Comparison of ENCODE assay signal across 10 cellular contexts in genomic region chr2:176079285-176079830, GRCh38. TPM values are rescaled to one million over a fixed set of nuclear protein-coding genes. Genes with fewer than 3 reads are reported as not detected.
DNase-seq lines count a peak whose midpoint lies in the region; ATAC-seq and TF ChIP-seq lines count a peak whose summit lies in the region.
"Had no signal": no experiment of that assay in that cellular context is flagged by ENCODE, and none has a peak within 500 bp of the region (broad histone marks: within the 10 kb centered on the region; RNA-seq: fewer than 3 reads in every experiment).

No MANE protein-coding gene starts in this region.

- peaks cover 37% of the 10 kb centered on the region for H3K4me1 ChIP-seq in GM23338 (ENCODE audit: insufficient read depth)
- peaks cover 0 to 7% of the 10 kb centered on the region in 2 donors for H3K4me1 ChIP-seq in naive thymus-derived CD4-positive, alpha-beta T cell (ENCODE audit: control insufficient read depth in 2 of 2, insufficient read depth in 2 of 2, low read length in 2 of 2)

- peaks cover 8 to 15% of the 10 kb centered on the region in 2 donors for H3K36me3 Mint-ChIP-seq in CD14-positive monocyte
- H3K36me3 Mint-ChIP-seq in GM23338 (ENCODE audit: low read depth) = peaks cover 4% of the 10 kb centered on the region; the same call in 1 of the 3 replicates
- H3K36me3 Mint-ChIP-seq in activated T-helper 1 cell treated with anti-CD3 and anti-CD28 coated beads, Interleukin-12 subunit alpha, Interleukin-12 subunit beta, Interleukin-2, Interleukin-4 antibody, amounts not matched to agents 30 ng/mL and 10 ng/mL and 1 ng/mL, durations not matched to agents 14 hours and 24 hours and 36 hours (ENCODE audit: low read depth) = peaks cover 3% of the 10 kb centered on the region
- peaks cover 0 to 40% (median 5%) of the 10 kb centered on the region in 5 donors for H3K36me3 Mint-ChIP-seq in naive thymus-derived CD4-positive, alpha-beta T cell

- H3K4me3 ChIP-seq in GM23338 = peak overlapping the region; percentile 58
- no peak overlapping the region for H3K4me3 ChIP-seq in naive thymus-derived CD4-positive, alpha-beta T cell (ENCODE audit: low read length)

- intact Hi-C loops in CD14-positive monocyte (cut with micrococcal nuclease) = loop anchor here in 1 of 2 donors (5.0 kb wide), 1 partner anchor 33 kb away; no protein-coding TSS in a partner anchor
- intact Hi-C loops in activated T-helper 1 cell treated with anti-CD3 and anti-CD28 coated beads, Interleukin-12 subunit alpha, Interleukin-12 subunit beta, Interleukin-2, Interleukin-4 antibody, amounts not matched to agents 30 ng/mL and 10 ng/mL and 1 ng/mL, durations not matched to agents 14 hours and 24 hours and 36 hours (cut with micrococcal nuclease) = loop anchor here (2.0 kb wide), 2 partner anchors 51 to 1745 kb away; partner anchors contain the start of gene SP9
- intact Hi-C loops in naive thymus-derived CD4-positive, alpha-beta T cell (cut with micrococcal nuclease) = loop anchor here (2.0 to 5.0 kb wide), 6 partner anchors 19 to 1742 kb away; partner anchors contain the start of gene HOXD12 (in 1 of the 2)

- H3K4me1 Mint-ChIP-seq in CD14-positive monocyte (peaks cover 22% of the 10 kb centered on the region), GM23338 (peaks cover 38% of the 10 kb centered on the region)
- H3K4me1 Mint-ChIP-seq in activated T-helper 1 cell treated with anti-CD3 and anti-CD28 coated beads, Interleukin-12 subunit alpha, Interleukin-12 subunit beta, Interleukin-2, Interleukin-4 antibody, amounts not matched to agents 30 ng/mL and 10 ng/mL and 1 ng/mL, durations not matched to agents 14 hours and 24 hours and 36 hours (ENCODE audit: low read depth) = no peaks in the 10 kb centered on the region
- H3K4me1 Mint-ChIP-seq in naive thymus-derived CD4-positive, alpha-beta T cell = peaks cover 0 to 25% (median 15%) of the 10 kb centered on the region in 7 donors

- H3K4me3 Mint-ChIP-seq in CD14-positive monocyte (peak overlapping the region; percentile 2 to 92), GM23338 (peak overlapping the region; percentile 68)
- H3K4me3 Mint-ChIP-seq in activated T-helper 1 cell treated with anti-CD3 and anti-CD28 coated beads, Interleukin-12 subunit alpha, Interleukin-12 subunit beta, Interleukin-2, Interleukin-4 antibody, amounts not matched to agents 30 ng/mL and 10 ng/mL and 1 ng/mL, durations not matched to agents 14 hours and 24 hours and 36 hours = peak overlapping the region; percentile 19
- peak overlapping the region; percentile 64 to 82 (median 72) for H3K4me3 Mint-ChIP-seq in naive thymus-derived CD4-positive, alpha-beta T cell

- H3K9me3 ChIP-seq in naive thymus-derived CD4-positive, alpha-beta T cell (ENCODE audit: control insufficient read depth in 2 of 3, low read length in 3 of 3) = peaks cover 0 to 55% (median 8%) of the 10 kb centered on the region in 3 experiments

- H3K27me3 Mint-ChIP-seq in CD14-positive monocyte (ENCODE audit: low read depth in 3 of 3) = peaks cover 85 to 95% (median 91%) of the 10 kb centered on the region in 3 donors
- peaks cover 96% of the 10 kb centered on the region for H3K27me3 Mint-ChIP-seq in GM23338 (ENCODE audit: insufficient read depth, low read depth, poor library complexity)
- peaks cover 72% of the 10 kb centered on the region for H3K27me3 Mint-ChIP-seq in activated T-helper 1 cell treated with anti-CD3 and anti-CD28 coated beads, Interleukin-12 subunit alpha, Interleukin-12 subunit beta, Interleukin-2, Interleukin-4 antibody, amounts not matched to agents 30 ng/mL and 10 ng/mL and 1 ng/mL, durations not matched to agents 14 hours and 24 hours and 36 hours (ENCODE audit: insufficient read depth)
- peaks cover 67 to 83% (median 80%) of the 10 kb centered on the region in 5 donors for H3K27me3 Mint-ChIP-seq in naive thymus-derived CD4-positive, alpha-beta T cell

- no peak for DNase-seq in CD14-positive monocyte (ENCODE audit: low spot score)
- peak; percentile 70 for DNase-seq in GM23338 (ENCODE audit: low spot score)
- DNase-seq in activated T-helper 1 cell treated with anti-CD3 and anti-CD28 coated beads, Interleukin-12 subunit alpha, Interleukin-12 subunit beta, Interleukin-2, Interleukin-4 antibody, amounts not matched to agents 30 ng/mL and 10 ng/mL and 1 ng/mL, durations not matched to agents 14 hours and 24 hours and 36 hours (ENCODE audit: low spot score) = no peak
- DNase-seq in naive thymus-derived CD4-positive, alpha-beta T cell = no peak
- DNase-seq in stimulated activated CD4-positive, alpha-beta T cell treated with anti-CD3 and anti-CD28 coated beads, Interleukin-1b, Interleukin-23, amount 100 ng/mL, for 48 hours = no peak
- DNase-seq in GM19240 (ENCODE audit: insufficient read length, low spot score) = no peak

- peaks cover 32% of the 10 kb centered on the region for H3F3A ChIP-seq in GM23338 (replicated peaks; ENCODE audit: low read depth)

- H3K4me2 ChIP-seq in GM23338 = peak overlapping the region; percentile 91

- H3K27me3 ChIP-seq in GM23338 (ENCODE audit: insufficient read depth) = peaks cover 98% of the 10 kb centered on the region
- peaks cover 41 to 79% of the 10 kb centered on the region in 2 donors for H3K27me3 ChIP-seq in naive thymus-derived CD4-positive, alpha-beta T cell (ENCODE audit: control insufficient read depth in 2 of 2, insufficient read depth in 2 of 2, low read length in 2 of 2)

- CTCF ChIA-PET in naive thymus-derived CD4-positive, alpha-beta T cell (lab: Charles Lee) = no interaction called here

- H4K20me1 ChIP-seq in GM23338 (replicated peaks; ENCODE audit: insufficient read depth) = peaks cover 49% of the 10 kb centered on the region

- ATAC-seq in GM23338 = peak; percentile 31
- no peak for ATAC-seq in naive thymus-derived CD4-positive, alpha-beta T cell
- ATAC-seq in GM21825 (IDR thresholded peaks at IDR 0.05; ENCODE audit: unreplicated experiment) = no peak
- ATAC-seq in HG02763 (IDR thresholded peaks at IDR 0.05; ENCODE audit: unreplicated experiment) = no peak
- ATAC-seq: esophagus mucosa had no signal

- H3K79me2 ChIP-seq in GM23338 (replicated peaks; ENCODE audit: insufficient read depth) = no peaks in the 10 kb centered on the region

- no peaks in the 10 kb centered on the region for H3K9me2 ChIP-seq in GM23338 (ENCODE audit: insufficient read depth)

- no peak for TF ChIP-seq CTCF in CD14-positive monocyte (IDR thresholded peaks at IDR 0.05)
- TF ChIP-seq CTCF in GM23338 (conservative IDR thresholded peaks at IDR 0.05; ENCODE audit: low read depth in 2 of 2) = no peak

- H3K27ac Mint-ChIP-seq in CD14-positive monocyte = peak overlapping the region in 1 of 7 donors; percentile 6
- no peak overlapping the region for H3K27ac Mint-ChIP-seq in GM23338
- H3K27ac Mint-ChIP-seq in activated T-helper 1 cell treated with anti-CD3 and anti-CD28 coated beads, Interleukin-12 subunit alpha, Interleukin-12 subunit beta, Interleukin-2, Interleukin-4 antibody, amounts not matched to agents 30 ng/mL and 10 ng/mL and 1 ng/mL, durations not matched to agents 14 hours and 24 hours and 36 hours = peak overlapping the region; percentile 89
- peak overlapping the region; percentile 32 to 91 (median 85) for H3K27ac Mint-ChIP-seq in naive thymus-derived CD4-positive, alpha-beta T cell

- POLR2A ChIA-PET in naive thymus-derived CD4-positive, alpha-beta T cell (lab: Charles Lee) = no interaction called here

- no peak overlapping the region for H3K27ac ChIP-seq in GM23338 (ENCODE audit: low read depth)
- H3K27ac ChIP-seq in naive thymus-derived CD4-positive, alpha-beta T cell (ENCODE audit: low read depth, low read length) = no peak overlapping the region

- H2AFZ ChIP-seq in GM23338 = peak overlapping the region; percentile 98

- H3K9me3 Mint-ChIP-seq in CD14-positive monocyte = peaks cover 10 to 50% (median 37%) of the 10 kb centered on the region in 7 donors
- peaks cover 9% of the 10 kb centered on the region; the same call in 2 of the 3 replicates for H3K9me3 Mint-ChIP-seq in GM23338
- peaks cover 4% of the 10 kb centered on the region for H3K9me3 Mint-ChIP-seq in activated T-helper 1 cell treated with anti-CD3 and anti-CD28 coated beads, Interleukin-12 subunit alpha, Interleukin-12 subunit beta, Interleukin-2, Interleukin-4 antibody, amounts not matched to agents 30 ng/mL and 10 ng/mL and 1 ng/mL, durations not matched to agents 14 hours and 24 hours and 36 hours
- peaks cover 7 to 80% (median 46%) of the 10 kb centered on the region in 11 donors for H3K9me3 Mint-ChIP-seq in naive thymus-derived CD4-positive, alpha-beta T cell

- H3K36me3 ChIP-seq in GM23338 (ENCODE audit: insufficient read depth) = no peaks in the 10 kb centered on the region
- H3K36me3 ChIP-seq in naive thymus-derived CD4-positive, alpha-beta T cell (ENCODE audit: control insufficient read depth in 2 of 3, insufficient read depth in 3 of 3, low read length in 3 of 3) = no peaks in the 10 kb centered on the region

RNA-seq across cellular contexts. Expression of gene EVX2, which starts 4.4 kb away (rescaled TPM):
- polyA plus RNA-seq in CD14-positive monocyte = not detected
- total RNA-seq in GM23338 (2014; rRNA removed; shearing (Covaris generic)) = 0.03 and 0.04 TPM in 2 replicates
- polyA plus RNA-seq in GM23338 (2016; fragmentation: Nextera tagmentation; extraction: Ambion mirVana) = not detected in 2 replicates
- total RNA-seq in activated T-helper 1 cell treated with anti-CD3 and anti-CD28 coated beads, Interleukin-12 subunit alpha, Interleukin-12 subunit beta, Interleukin-2, Interleukin-4 antibody, amounts not matched to agents 30 ng/mL and 10 ng/mL and 1 ng/mL, durations not matched to agents 14 hours and 24 hours and 36 hours = not detected in 2 replicates
- total RNA-seq in naive thymus-derived CD4-positive, alpha-beta T cell = not detected
- not detected for polyA plus RNA-seq in naive thymus-derived CD4-positive, alpha-beta T cell
- total RNA-seq: esophagus mucosa, NCI-H460 had no signal

RNA-seq across cellular contexts. Expression of gene HOXD13, which starts 13.2 kb away (rescaled TPM):
- polyA plus RNA-seq in CD14-positive monocyte = not detected
- 0.47 TPM in 1 of 2 replicates, not detected in the other for total RNA-seq in GM23338 (2014; rRNA removed; shearing (Covaris generic))
- polyA plus RNA-seq in GM23338 (2016; fragmentation: Nextera tagmentation; extraction: Ambion mirVana) = not detected in 2 replicates
- total RNA-seq in activated T-helper 1 cell treated with anti-CD3 and anti-CD28 coated beads, Interleukin-12 subunit alpha, Interleukin-12 subunit beta, Interleukin-2, Interleukin-4 antibody, amounts not matched to agents 30 ng/mL and 10 ng/mL and 1 ng/mL, durations not matched to agents 14 hours and 24 hours and 36 hours = not detected in 2 replicates
- not detected for total RNA-seq in naive thymus-derived CD4-positive, alpha-beta T cell
- polyA plus RNA-seq in naive thymus-derived CD4-positive, alpha-beta T cell = not detected
- total RNA-seq: esophagus mucosa had no signal

RNA-seq across cellular contexts. Expression of gene HOXD12, which starts 20.2 kb away (rescaled TPM):
- polyA plus RNA-seq in CD14-positive monocyte = not detected
- not detected in 2 replicates for total RNA-seq in GM23338 (2014; rRNA removed; shearing (Covaris generic))
- polyA plus RNA-seq in GM23338 (2016; fragmentation: Nextera tagmentation; extraction: Ambion mirVana) = not detected in 2 replicates
- total RNA-seq in activated T-helper 1 cell treated with anti-CD3 and anti-CD28 coated beads, Interleukin-12 subunit alpha, Interleukin-12 subunit beta, Interleukin-2, Interleukin-4 antibody, amounts not matched to agents 30 ng/mL and 10 ng/mL and 1 ng/mL, durations not matched to agents 14 hours and 24 hours and 36 hours = not detected in 2 replicates
- total RNA-seq in naive thymus-derived CD4-positive, alpha-beta T cell = not detected
- polyA plus RNA-seq in naive thymus-derived CD4-positive, alpha-beta T cell = not detected
- total RNA-seq: esophagus mucosa had no signal

RNA-seq across cellular contexts. Expression of gene HOXD11, which starts 27.7 kb away (rescaled TPM):
- polyA plus RNA-seq in CD14-positive monocyte (not detected), GM23338 (2016; fragmentation: Nextera tagmentation; extraction: Ambion mirVana) (not detected in 2 replicates)
- not detected in 2 replicates for total RNA-seq in GM23338 (2014; rRNA removed; shearing (Covaris generic))
- total RNA-seq in activated T-helper 1 cell treated with anti-CD3 and anti-CD28 coated beads, Interleukin-12 subunit alpha, Interleukin-12 subunit beta, Interleukin-2, Interleukin-4 antibody, amounts not matched to agents 30 ng/mL and 10 ng/mL and 1 ng/mL, durations not matched to agents 14 hours and 24 hours and 36 hours = not detected in 2 replicates
- not detected for total RNA-seq in naive thymus-derived CD4-positive, alpha-beta T cell
- not detected for polyA plus RNA-seq in naive thymus-derived CD4-positive, alpha-beta T cell
- total RNA-seq: esophagus mucosa, NCI-H460 had no signal

RNA-seq across cellular contexts. Expression of gene HOXD10, which starts 37.2 kb away (rescaled TPM):
- polyA plus RNA-seq in CD14-positive monocyte (not detected), GM23338 (2016; fragmentation: Nextera tagmentation; extraction: Ambion mirVana) (not detected in 2 replicates)
- total RNA-seq in GM23338 (2014; rRNA removed; shearing (Covaris generic)) = not detected in 2 replicates
- not detected in 2 replicates for total RNA-seq in activated T-helper 1 cell treated with anti-CD3 and anti-CD28 coated beads, Interleukin-12 subunit alpha, Interleukin-12 subunit beta, Interleukin-2, Interleukin-4 antibody, amounts not matched to agents 30 ng/mL and 10 ng/mL and 1 ng/mL, durations not matched to agents 14 hours and 24 hours and 36 hours
- not detected for total RNA-seq in naive thymus-derived CD4-positive, alpha-beta T cell
- polyA plus RNA-seq in naive thymus-derived CD4-positive, alpha-beta T cell = not detected

Comparison
In these comparisons a context has a peak if more than half of its experiments do, and no peak if none do; other contexts are left out.
1. H3K4me3 Mint-ChIP-seq: peak in every context shown above with its lines; median percentile 72 in naive thymus-derived CD4-positive, alpha-beta T cell; 68 in GM23338; 47 in CD14-positive monocyte; 19 in activated T-helper 1 cell treated with anti-CD3 and anti-CD28 coated beads, Interleukin-12 subunit alpha, Interleukin-12 subunit beta, Interleukin-2, Interleukin-4 antibody, amounts not matched to agents 30 ng/mL and 10 ng/mL and 1 ng/mL, durations not matched to agents 14 hours and 24 hours and 36 hours.